9 cellular contexts compared by ENCODE assay signal in the genomic region with DNA sequence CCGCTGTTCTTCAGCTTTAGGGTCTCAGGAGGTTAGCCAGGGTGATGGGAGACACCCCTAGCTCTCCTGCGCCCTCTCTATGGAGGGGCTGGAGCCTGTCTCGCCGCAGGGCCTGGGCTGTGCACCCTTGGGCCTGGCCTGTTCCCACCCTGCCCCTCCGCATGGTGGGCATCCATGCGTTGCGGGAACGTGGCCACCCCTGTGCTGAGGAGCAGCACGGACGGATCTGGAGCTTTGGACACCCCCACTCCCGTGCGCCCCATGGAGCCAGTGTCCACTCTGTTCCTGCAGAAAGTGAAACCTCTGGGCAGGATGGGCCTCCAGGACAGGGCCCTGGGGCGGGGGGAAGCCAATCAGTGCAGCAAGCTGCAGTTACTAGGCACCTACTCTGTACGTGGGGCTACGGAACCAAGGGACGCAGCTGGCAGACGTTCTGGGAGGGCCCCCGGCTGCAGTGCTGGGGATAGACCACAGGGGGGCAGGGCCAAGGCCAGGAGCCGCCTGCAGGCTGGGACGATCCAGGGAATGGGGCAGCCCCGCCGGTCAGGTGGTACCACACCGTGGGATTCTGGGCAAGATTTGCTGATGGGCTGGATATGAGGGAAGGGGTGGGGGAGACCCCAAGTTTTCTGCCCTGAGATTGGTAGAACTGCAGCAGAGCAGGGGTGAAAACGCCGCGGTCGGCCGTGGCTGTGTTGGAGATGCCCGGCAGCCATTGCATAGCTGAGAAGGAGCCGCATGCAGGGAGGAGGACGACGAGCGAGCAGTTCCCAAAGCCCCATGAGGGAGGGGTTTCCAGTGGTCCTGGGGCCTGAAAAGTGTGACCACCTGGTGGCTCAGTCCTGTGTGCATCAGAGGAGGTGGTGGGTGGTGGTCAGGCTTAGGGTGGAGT. TPM values are rescaled to one million over a fixed set of nuclear protein-coding genes. Genes with fewer than 3 reads are reported as not detected.
DNase-seq lines count a peak whose midpoint lies in the region; ATAC-seq, FAIRE-seq and TF ChIP-seq lines count a peak whose summit lies in the region.
"Had no signal": no experiment of that assay in that cellular context is flagged by ENCODE, and none has a peak within 500 bp of the region (broad histone marks: within the 10 kb centered on the region; RNA-seq: fewer than 3 reads in every experiment).

No MANE protein-coding gene starts in this region.

- FAIRE-seq in D721Med (lab: Jason Lieb, UNC), result no peak

- POLR2A ChIA-PET in naive thymus-derived CD4-positive, alpha-beta T cell (lab: Charles Lee), result no interaction called here

- no peaks in the 10 kb centered on the region for H3K36me3 ChIP-seq in naive thymus-derived CD4-positive, alpha-beta T cell (ENCODE audit: control insufficient read depth in 2 of 3, insufficient read depth in 3 of 3, low read length in 3 of 3)
- no peaks in the 10 kb centered on the region for H3K36me3 ChIP-seq in upper lobe of right lung

- no peak overlapping the region for H3K4me3 ChIP-seq in epithelial cell of proximal tubule (ENCODE audit: low read depth, low read length)
- H3K4me3 ChIP-seq in naive thymus-derived CD4-positive, alpha-beta T cell (ENCODE audit: low read length), result no peak overlapping the region
- no peak overlapping the region for H3K4me3 ChIP-seq in upper lobe of right lung

- no peak overlapping the region for H3K27ac Mint-ChIP-seq in naive thymus-derived CD4-positive, alpha-beta T cell

- peaks cover 0 to 1% (median 0%) of the 10 kb centered on the region in 5 donors for H3K36me3 Mint-ChIP-seq in naive thymus-derived CD4-positive, alpha-beta T cell

- no peaks in the 10 kb centered on the region for H3K9me3 ChIP-seq in naive thymus-derived CD4-positive, alpha-beta T cell (ENCODE audit: control insufficient read depth in 2 of 3, low read length in 3 of 3)
- no peaks in the 10 kb centered on the region for H3K9me3 ChIP-seq in upper lobe of right lung

- intact Hi-C loops in naive thymus-derived CD4-positive, alpha-beta T cell (cut with micrococcal nuclease), result loop anchor here in 1 of 2 donors (1.0 kb wide), 1 partner anchor 29 kb away; no protein-coding TSS in a partner anchor
- intact Hi-C loops in upper lobe of right lung (cut with DNase I), result no loop called here

- H3K4me1 ChIP-seq in naive thymus-derived CD4-positive, alpha-beta T cell (ENCODE audit: control insufficient read depth in 2 of 2, insufficient read depth in 2 of 2, low read length in 2 of 2), result no peaks in the 10 kb centered on the region
- peaks cover 4% of the 10 kb centered on the region for H3K4me1 ChIP-seq in upper lobe of right lung

- CTCF ChIA-PET in naive thymus-derived CD4-positive, alpha-beta T cell (lab: Charles Lee), result interaction anchor here (1.2 to 1.7 kb wide), 3 partner anchors 25 to 32 kb away, joined by 6 read pairs; no protein-coding TSS in a partner anchor

- peak; percentile 73 for ATAC-seq in naive thymus-derived CD4-positive, alpha-beta T cell
- ATAC-seq in upper lobe of right lung (peak; percentile 77), GM19395 (IDR thresholded peaks at IDR 0.05; ENCODE audit: unreplicated experiment) (no peak), HG03196 (IDR thresholded peaks at IDR 0.05; ENCODE audit: unreplicated experiment) (no peak)

- H3K4me1 Mint-ChIP-seq in naive thymus-derived CD4-positive, alpha-beta T cell, result peaks cover 0 to 11% (median 0%) of the 10 kb centered on the region in 7 donors

- no peak overlapping the region for H3K27ac ChIP-seq in naive thymus-derived CD4-positive, alpha-beta T cell (ENCODE audit: low read depth, low read length)
- H3K27ac ChIP-seq in upper lobe of right lung, result no peak overlapping the region

- H3K4me3 Mint-ChIP-seq in naive thymus-derived CD4-positive, alpha-beta T cell, result peak overlapping the region in 7 of 10 donors; percentile 34 to 67 (median 54)

- H3K9me3 Mint-ChIP-seq in naive thymus-derived CD4-positive, alpha-beta T cell, result no peaks in the 10 kb centered on the region

- peak; percentile 51 for TF ChIP-seq CTCF in D721Med (IDR thresholded peaks at IDR 0.05; ENCODE audit: insufficient read depth, missing control alignments)
- TF ChIP-seq CTCF in epithelial cell of proximal tubule (conservative IDR thresholded peaks at IDR 0.05; ENCODE audit: low read depth, low read length), result peak; percentile 74
- TF ChIP-seq CTCF in upper lobe of right lung (IDR thresholded peaks at IDR 0.05), result peak; percentile 70

- H3K27me3 ChIP-seq in naive thymus-derived CD4-positive, alpha-beta T cell (ENCODE audit: control insufficient read depth in 2 of 2, insufficient read depth in 2 of 2, low read length in 2 of 2), result no peaks in the 10 kb centered on the region
- no peaks in the 10 kb centered on the region for H3K27me3 ChIP-seq in upper lobe of right lung

- peaks cover 0 to 19% (median 4%) of the 10 kb centered on the region in 5 donors for H3K27me3 Mint-ChIP-seq in naive thymus-derived CD4-positive, alpha-beta T cell

- DNase-seq in D721Med (ENCODE audit: insufficient read length, low spot score), result no peak
- DNase-seq in HT1080 (ENCODE audit: low read depth), result peak; percentile 49
- peak; percentile 18 to 19 for DNase-seq in activated CD4-positive, alpha-beta T cell treated with anti-CD3 and anti-CD28 coated beads, Interleukin-2, amount 50 U/mL, for 4 hours
- DNase-seq in epithelial cell of proximal tubule (ENCODE audit: low read depth), result no peak
- DNase-seq in naive thymus-derived CD4-positive, alpha-beta T cell, result peak in 6 of 9 donors; percentile 20 to 37 (median 30)
- peak; percentile 77 for DNase-seq in upper lobe of right lung

RNA-seq across cellular contexts. Expression of a gene that starts 43.3 kb away (rescaled TPM):
- total RNA-seq in HT1080 (2014; rRNA removed; shearing (Covaris generic)), result 0.27 TPM in 1 of 2 replicates, not detected in the other
- 0.07 and 0.13 TPM in 2 replicates for polyA plus RNA-seq in HT1080 (2015; cell fraction: cytosol; rRNA removed)
- 0.08 TPM in 1 of 2 replicates, not detected in the other for polyA plus RNA-seq in HT1080 (2015; cell fraction: nucleus; rRNA removed)
- total RNA-seq in epithelial cell of proximal tubule (not detected in 2 replicates), upper lobe of right lung (0.29 TPM)
- 1 to 10 TPM in 1 of 5 experiments, under 1 TPM in 2, not detected in 2; 0.15 to 2.4 (median 0.45) TPM for total RNA-seq in naive thymus-derived CD4-positive, alpha-beta T cell
- polyA plus RNA-seq in naive thymus-derived CD4-positive, alpha-beta T cell, result under 1 TPM; 0.03 to 0.15 TPM

RNA-seq across cellular contexts. Expression of a gene that starts 45.7 kb away (rescaled TPM):
- 57.7 and 64.5 TPM in 2 replicates for total RNA-seq in HT1080 (2014; rRNA removed; shearing (Covaris generic))
- 42.0 and 46.8 TPM in 2 replicates for polyA plus RNA-seq in HT1080 (2015; cell fraction: cytosol; rRNA removed)
- 92.0 and 95.0 TPM in 2 replicates for polyA plus RNA-seq in HT1080 (2015; cell fraction: nucleus; rRNA removed)
- total RNA-seq in epithelial cell of proximal tubule (17.0 and 26.3 TPM in 2 replicates), upper lobe of right lung (18.5 TPM)
- total RNA-seq in naive thymus-derived CD4-positive, alpha-beta T cell, result 10 to 100 TPM; 28.1 to 42.0 (median 36.3) TPM
- polyA plus RNA-seq in naive thymus-derived CD4-positive, alpha-beta T cell, result 10 to 100 TPM; 25.5 to 37.4 TPM

RNA-seq across cellular contexts. Expression of a gene that starts 56.7 kb away (rescaled TPM):
- total RNA-seq in HT1080 (2014; rRNA removed; shearing (Covaris generic)), result not detected in 2 replicates
- not detected in 2 replicates for polyA plus RNA-seq in HT1080 (2015; cell fraction: cytosol; rRNA removed)
- polyA plus RNA-seq in HT1080 (2015; cell fraction: nucleus; rRNA removed), result not detected in 2 replicates
- total RNA-seq in epithelial cell of proximal tubule (not detected in 2 replicates), upper lobe of right lung (not detected)
- not detected for total RNA-seq in naive thymus-derived CD4-positive, alpha-beta T cell
- not detected for polyA plus RNA-seq in naive thymus-derived CD4-positive, alpha-beta T cell
- total RNA-seq: pulmonary artery endothelial cell had no signal

Comparison
In these comparisons a context has a peak if more than half of its experiments do, and no peak if none do; other contexts are left out.
1. DNase-seq: peak in HT1080 (single experiment), activated CD4-positive, alpha-beta T cell treated with anti-CD3 and anti-CD28 coated beads, Interleukin-2, amount 50 U/mL, for 4 hours (2 of 2), naive thymus-derived CD4-positive, alpha-beta T cell (6 of 9) and upper lobe of right lung (single experiment); none in D721Med (single experiment) and epithelial cell of proximal tubule (single experiment).
2. ATAC-seq: peak in naive thymus-derived CD4-positive, alpha-beta T cell (single experiment) and upper lobe of right lung (single experiment); none in GM19395 (single experiment) and HG03196 (single experiment).
3. Peak in every context shown above with its lines, with median percentiles within 50 percentile points of each other: CTCF ChIP-seq.